Comparison of ENCODE assay signal across 10 cellular contexts in the genomic region with DNA sequence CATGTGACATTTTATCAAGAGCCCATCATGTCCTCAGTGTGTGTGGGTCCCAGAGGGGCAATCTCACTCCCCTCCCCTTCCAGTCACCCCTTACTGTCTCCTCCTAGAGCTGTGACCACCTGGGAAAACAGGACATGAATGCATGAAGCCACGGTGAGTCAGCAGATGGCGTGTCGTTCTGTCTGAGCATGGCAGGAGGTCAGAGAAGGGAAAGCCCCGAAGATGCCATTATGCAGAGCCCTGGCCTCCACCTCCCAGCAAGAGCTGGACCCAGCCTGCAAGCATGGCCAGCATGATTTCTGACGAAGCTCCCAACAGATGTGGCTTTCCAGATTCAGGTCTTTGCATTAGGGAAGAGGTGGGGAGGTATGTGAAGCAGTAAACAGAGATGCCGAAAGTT.
DNase-seq lines count a peak whose midpoint lies in the region; ATAC-seq and TF ChIP-seq lines count a peak whose summit lies in the region.
"Had no signal": no experiment of that assay in that cellular context is flagged by ENCODE, and none has a peak within 500 bp of the region (broad histone marks: within the 10 kb centered on the region; RNA-seq: fewer than 3 reads in every experiment).

No MANE protein-coding gene starts in this region.

- no peak overlapping the region for H3K4me3 Mint-ChIP-seq in nephron progenitor cell

- peaks cover 12 to 42% (median 31%) of the 10 kb centered on the region in 10 experiments for H3K4me1 ChIP-seq in BLaER1 treated with 17β-estradiol and CSF1 and Interleukin-3, amounts not matched to agents 10 nM and 100 nM

- H3K4me1 Mint-ChIP-seq in nephron progenitor cell = peaks cover 16% of the 10 kb centered on the region

- no peaks in the 10 kb centered on the region for H3K9me3 Mint-ChIP-seq in nephron progenitor cell

- H3K36me3 Mint-ChIP-seq in nephron progenitor cell (ENCODE audit: low read depth) = no peaks in the 10 kb centered on the region

- peak overlapping the region in 2 of 11 experiments; percentile 24 to 36; a peak in 1 of 22 replicates for H3K9ac ChIP-seq in BLaER1 treated with 17β-estradiol and CSF1 and Interleukin-3, amounts not matched to agents 10 nM and 100 nM

- H3K27me3 Mint-ChIP-seq in nephron progenitor cell (ENCODE audit: low read depth, poor library complexity) = peaks cover 31% of the 10 kb centered on the region

- H3K4me2 ChIP-seq in BLaER1 treated with 17β-estradiol and CSF1 and Interleukin-3, amounts not matched to agents 10 nM and 100 nM = peak overlapping the region; percentile 28 to 92 (median 79)

- H3K27ac Mint-ChIP-seq in nephron progenitor cell = no peak overlapping the region

- peaks cover 0 to 4% (median 0%) of the 10 kb centered on the region in 11 experiments; a peak in 1 of 22 replicates for H3K27me3 ChIP-seq in BLaER1 treated with 17β-estradiol and CSF1 and Interleukin-3, amounts not matched to agents 10 nM and 100 nM
- no peaks in the 10 kb centered on the region for H3K27me3 ChIP-seq in WERI-Rb-1 (ENCODE audit: insufficient read depth, low read depth, severe bottlenecking)

- no peaks in the 10 kb centered on the region for H3K9me3 ChIP-seq in BLaER1 treated with 17β-estradiol and CSF1 and Interleukin-3, amounts not matched to agents 10 nM and 100 nM (replicated peaks in 1 of 11)
- H3K9me3 ChIP-seq in WERI-Rb-1 (ENCODE audit: severe bottlenecking) = no peaks in the 10 kb centered on the region

- ATAC-seq in HG03196 (IDR thresholded peaks at IDR 0.05; ENCODE audit: unreplicated experiment) (peak; percentile 49), GM19463 (IDR thresholded peaks at IDR 0.05; ENCODE audit: unreplicated experiment) (no peak)

- TF ChIP-seq CTCF in WERI-Rb-1 (IDR thresholded peaks at IDR 0.05; ENCODE audit: low read depth, low read length) = peak; percentile 60
- TF ChIP-seq CTCF in nephron progenitor cell (IDR thresholded peaks at IDR 0.05) = no peak

- peak overlapping the region in 4 of 11 experiments; percentile 3 to 62 (median 48); a peak in 7 of 22 replicates for H3K27ac ChIP-seq in BLaER1 treated with 17β-estradiol and CSF1 and Interleukin-3, amounts not matched to agents 10 nM and 100 nM
- H3K27ac ChIP-seq in WERI-Rb-1 = no peak overlapping the region

- H3K36me3 ChIP-seq in BLaER1 treated with 17β-estradiol and CSF1 and Interleukin-3, amounts not matched to agents 10 nM and 100 nM = no peaks in the 10 kb centered on the region
- H3K36me3 ChIP-seq in WERI-Rb-1 = no peaks in the 10 kb centered on the region

- DNase-seq in GM19238 (ENCODE audit: insufficient read length, low spot score) (peak; percentile 56), WERI-Rb-1 (peak; percentile 70), Kasumi-1 (lab: John Stamatoyannopoulos, UW) (no peak), islet precursor cell (no peak), nephron progenitor cell (no peak)
- DNase-seq: DND-41, occipital lobe had no signal

- H4K20me1 ChIP-seq in BLaER1 treated with 17β-estradiol and CSF1 and Interleukin-3, amounts not matched to agents 10 nM and 100 nM = peaks cover 0 to 34% (median 6%) of the 10 kb centered on the region in 11 experiments; a peak in 9 of 22 replicates

- peak overlapping the region in 2 of 10 experiments; percentile 26 to 32; a peak in 2 of 20 replicates for H3K4me3 ChIP-seq in BLaER1 treated with 17β-estradiol and CSF1 and Interleukin-3, amounts not matched to agents 10 nM and 100 nM
- no peak overlapping the region for H3K4me3 ChIP-seq in WERI-Rb-1 (ENCODE audit: low read depth, low read length)

Comparison
In these comparisons a context has a peak if more than half of its experiments do, and no peak if none do; other contexts are left out.
1. DNase-seq: peak in GM19238 (single experiment) and WERI-Rb-1 (single experiment); none in Kasumi-1 (0 of 2), islet precursor cell (single experiment) and nephron progenitor cell (single experiment).